22 cellular contexts compared by ENCODE assay signal in the genomic region with DNA sequence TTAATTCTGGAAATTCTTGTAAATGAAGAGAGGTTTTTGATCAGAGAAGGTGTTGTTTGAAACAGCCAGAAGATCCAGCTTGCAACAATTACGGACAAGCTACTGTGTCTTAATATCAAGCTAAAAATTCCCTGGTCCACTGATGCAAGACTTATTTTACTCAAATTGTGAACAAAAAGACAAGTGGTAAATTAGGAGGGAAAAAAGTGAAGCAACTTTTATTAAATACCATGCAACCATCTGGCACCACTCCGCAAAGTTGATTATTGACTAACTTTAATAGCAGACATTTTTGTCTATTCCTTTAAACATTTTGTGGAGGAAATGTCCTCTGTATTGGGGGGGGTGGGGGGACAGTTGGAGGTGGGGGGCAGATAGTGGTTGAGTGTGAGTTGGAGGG. TPM values are rescaled to one million over a fixed set of nuclear protein-coding genes. Genes with fewer than 3 reads are reported as not detected.
"Had no signal": no experiment of that assay in that cellular context is flagged by ENCODE, and none has a peak within 500 bp of the region (broad histone marks: within the 10 kb centered on the region; RNA-seq: fewer than 3 reads in every experiment).

No MANE protein-coding gene starts in this region.

- H3K9ac ChIP-seq: neural progenitor cell had no signal

- H3K4me3 ChIP-seq: gastrocnemius medialis, lung, neural progenitor cell, ovary, right atrium auricular region, sigmoid colon, skin epidermis, stomach, tibial nerve, upper lobe of right lung, vagina had no signal

- H3K4me1 ChIP-seq: gastrocnemius medialis, neural progenitor cell, upper lobe of right lung had no signal

- H3K36me3 ChIP-seq: gastrocnemius medialis, neural progenitor cell, ovary, right atrium auricular region, sigmoid colon, stomach, tibial nerve, upper lobe of right lung, vagina had no signal

- H3K4me2 ChIP-seq: neural progenitor cell had no signal

- H3K9me3 ChIP-seq: gastrocnemius medialis, ovary, right atrium auricular region, sigmoid colon, stomach, tibial nerve, upper lobe of right lung, vagina had no signal

- DNase-seq: effector memory CD4-positive, alpha-beta T cell; gastrocnemius medialis; glutamatergic neuron; immature natural killer cell; left ventricle myocardium superior; mesenchymal stem cell; midbrain; nucleus accumbens; ovary; sigmoid colon; stimulated activated CD4-positive, alpha-beta T cell treated with anti-CD3 and anti-CD28 coated beads, Interleukin-2, amount 100 ng/mL, for 24 hours; stimulated activated naive CD4-positive, alpha-beta T cell; stomach; upper lobe of right lung had no signal

- H3K27ac ChIP-seq: gastrocnemius medialis, neural progenitor cell, skin epidermis, stomach, upper lobe of right lung, vagina had no signal

- ATAC-seq: esophagus mucosa; gastrocnemius medialis; left ventricle myocardium superior; natural killer cell treated with Interleukin-12 subunit alpha and Interleukin-12 subunit beta and Interleukin-15 and Interleukin-18, amount 100 ng/mL, for 72 hours; upper lobe of right lung had no signal

- H3K27me3 ChIP-seq: gastrocnemius medialis, ovary, right atrium auricular region, sigmoid colon, tibial nerve, upper lobe of right lung, vagina had no signal

- H2AFZ ChIP-seq: neural progenitor cell had no signal

RNA-seq across cellular contexts. Expression of a gene that starts 5.1 kb away (rescaled TPM):
- total RNA-seq: natural killer cell treated with Interleukin-12 subunit alpha and Interleukin-12 subunit beta and Interleukin-15 and Interleukin-18, amount 100 ng/mL, for 72 hours had no signal
- polyA plus RNA-seq: immature natural killer cell had no signal

RNA-seq across cellular contexts. Expression of a gene that starts 30.4 kb away (rescaled TPM):
- total RNA-seq: natural killer cell treated with Interleukin-12 subunit alpha and Interleukin-12 subunit beta and Interleukin-15 and Interleukin-18, amount 100 ng/mL, for 72 hours had no signal
